1 cellular context compared by ENCODE assay signal in the genomic region with DNA sequence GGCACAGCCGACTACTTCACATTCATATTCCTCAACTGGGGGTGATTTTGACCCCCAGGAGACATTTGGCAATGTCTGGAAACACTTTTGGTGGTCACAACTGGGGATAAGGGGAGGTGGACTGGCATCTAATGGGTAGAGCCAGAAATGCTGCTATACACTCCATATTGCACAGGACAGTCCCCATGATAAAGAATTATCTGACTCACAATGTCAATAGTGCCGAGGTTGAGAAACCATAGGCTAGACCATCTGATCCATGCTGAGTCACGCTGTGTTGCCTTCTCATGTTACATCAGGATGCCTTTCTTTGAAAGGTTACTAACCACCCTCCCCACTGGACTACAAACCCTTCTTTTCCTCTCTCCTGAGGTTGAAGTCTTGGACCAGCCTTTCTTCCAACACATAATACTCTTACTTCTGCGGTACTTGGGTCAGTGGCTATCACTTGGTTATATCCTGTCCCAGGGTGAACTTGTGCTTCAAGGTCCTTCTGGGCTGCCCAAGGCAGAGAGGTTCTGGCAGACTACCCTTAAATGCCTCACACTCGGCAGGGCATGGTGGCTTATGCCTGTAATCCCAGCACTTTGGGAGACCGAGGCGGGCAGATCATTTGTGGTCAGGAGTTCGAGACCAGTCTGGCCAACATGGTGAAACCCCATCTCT.
TF ChIP-seq lines count a peak whose summit lies in the region.

No MANE protein-coding gene starts in this region.

TF ChIP-seq in K562, 482 proteins besides CTCF, POLR2A, EP300 and RAD21 (continued from another document and continues in another):
- TF ChIP-seq CBX3 (IDR thresholded peaks at IDR 0.05; ENCODE audit: borderline replicate concordance in 1 of 2, low read length in 2 of 2) (peak in 1 of 2 experiments; percentile 17; a peak in 1 of 3 replicates), ZFPM2 (CRISPR knock-in tag; IDR thresholded peaks at IDR 0.05) (no peak), CSDE1 (IDR thresholded peaks at IDR 0.05) (no peak), COPS2 (conservative IDR thresholded peaks at IDR 0.05) (no peak), ARID2 (IDR thresholded peaks at IDR 0.05) (no peak), SMAD1 (IDR thresholded peaks at IDR 0.05; ENCODE audit: low read depth, low read length, partially characterized antibody) (no peak), TGIF2 (CRISPR knock-in tag; IDR thresholded peaks at IDR 0.05) (no peak), MAZ (CRISPR knock-in tag; conservative IDR thresholded peaks at IDR 0.05 in 1 of 2, IDR thresholded peaks at IDR 0.05 in 1 of 2) (0 out of 4 replicates have a peak, but pooled peaks of 1 of the 2 experiments have one; percentile 32), NFRKB (IDR thresholded peaks at IDR 0.05; ENCODE audit: low read depth) (no peak), L3MBTL2 (IDR thresholded peaks at IDR 0.05) (peak; percentile 60), SAFB (IDR thresholded peaks at IDR 0.05; ENCODE audit: borderline replicate concordance, low read depth, low read length) (no peak), ZNF23 (CRISPR knock-in tag; IDR thresholded peaks at IDR 0.05) (no peak), JUND (IDR thresholded peaks at IDR 0.05; ENCODE audit: borderline replicate concordance, low read depth, low read length) (peak; percentile 98), JUND (tag; IDR thresholded peaks at IDR 0.05; ENCODE audit: borderline replicate concordance, low read depth, low read length) (peak; percentile 99), CC2D1A (IDR thresholded peaks at IDR 0.05) (no peak), PRDM10 (IDR thresholded peaks at IDR 0.05; ENCODE audit: partially characterized antibody) (peak; percentile 69), CBFA2T3 (IDR thresholded peaks at IDR 0.05) (peak; percentile 78), CEBPG (CRISPR knock-in tag; IDR thresholded peaks at IDR 0.05) (peak; percentile 74), CEBPG (tag; conservative IDR thresholded peaks at IDR 0.05 in 1 of 2, IDR thresholded peaks at IDR 0.05 in 1 of 2) (peak; percentile 86 to 89), SFPQ (IDR thresholded peaks at IDR 0.05; ENCODE audit: low read depth, low read length) (no peak), NBN (IDR thresholded peaks at IDR 0.05; ENCODE audit: low read depth) (peak; percentile 79; the same call in 1 of the 2 replicates), U2AF1 (optimal IDR thresholded peaks at IDR 0.05; ENCODE audit: low read depth, low read length) (no peak), CREM (IDR thresholded peaks at IDR 0.05; ENCODE audit: low read depth) (peak; percentile 43; the same call in 1 of the 2 replicates), CXXC5 (CRISPR knock-in tag; IDR thresholded peaks at IDR 0.05) (no peak), HNRNPLL (IDR thresholded peaks at IDR 0.05; ENCODE audit: low read depth, low read length, poor library complexity, severe bottlenecking) (no peak), AFF4 (CRISPR knock-in tag; IDR thresholded peaks at IDR 0.05) (no peak), FOXJ3 (CRISPR knock-in tag; IDR thresholded peaks at IDR 0.05) (no peak), DPF2 (IDR thresholded peaks at IDR 0.05) (peak; percentile 97), GTF2F1 (IDR thresholded peaks at IDR 0.05; ENCODE audit: low read depth, low read length) (no peak), MAFK (IDR thresholded peaks at IDR 0.05; ENCODE audit: low read length) (peak; percentile 97), ZNF316 (IDR thresholded peaks at IDR 0.05) (peak; percentile 98), HDAC1 (IDR thresholded peaks at IDR 0.05) (peak in 1 of 2 experiments; percentile 80; a peak in 1 of 4 replicates)
- TF ChIP-seq, protein P1, sequence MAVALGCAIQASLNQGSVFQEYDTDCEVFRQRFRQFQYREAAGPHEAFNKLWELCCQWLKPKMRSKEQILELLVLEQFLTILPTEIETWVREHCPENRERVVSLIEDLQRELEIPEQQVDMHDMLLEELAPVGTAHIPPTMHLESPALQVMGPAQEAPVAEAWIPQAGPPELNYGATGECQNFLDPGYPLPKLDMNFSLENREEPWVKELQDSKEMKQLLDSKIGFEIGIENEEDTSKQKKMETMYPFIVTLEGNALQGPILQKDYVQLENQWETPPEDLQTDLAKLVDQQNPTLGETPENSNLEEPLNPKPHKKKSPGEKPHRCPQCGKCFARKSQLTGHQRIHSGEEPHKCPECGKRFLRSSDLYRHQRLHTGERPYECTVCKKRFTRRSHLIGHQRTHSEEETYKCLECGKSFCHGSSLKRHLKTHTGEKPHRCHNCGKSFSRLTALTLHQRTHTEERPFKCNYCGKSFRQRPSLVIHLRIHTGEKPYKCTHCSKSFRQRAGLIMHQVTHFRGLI (CRISPR knock-in tag; IDR thresholded peaks at IDR 0.05), result no peak
- TF ChIP-seq, protein P2, sequence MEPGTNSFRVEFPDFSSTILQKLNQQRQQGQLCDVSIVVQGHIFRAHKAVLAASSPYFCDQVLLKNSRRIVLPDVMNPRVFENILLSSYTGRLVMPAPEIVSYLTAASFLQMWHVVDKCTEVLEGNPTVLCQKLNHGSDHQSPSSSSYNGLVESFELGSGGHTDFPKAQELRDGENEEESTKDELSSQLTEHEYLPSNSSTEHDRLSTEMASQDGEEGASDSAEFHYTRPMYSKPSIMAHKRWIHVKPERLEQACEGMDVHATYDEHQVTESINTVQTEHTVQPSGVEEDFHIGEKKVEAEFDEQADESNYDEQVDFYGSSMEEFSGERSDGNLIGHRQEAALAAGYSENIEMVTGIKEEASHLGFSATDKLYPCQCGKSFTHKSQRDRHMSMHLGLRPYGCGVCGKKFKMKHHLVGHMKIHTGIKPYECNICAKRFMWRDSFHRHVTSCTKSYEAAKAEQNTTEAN (CRISPR knock-in tag; IDR thresholded peaks at IDR 0.05), result no peak
- TF ChIP-seq, protein P3, sequence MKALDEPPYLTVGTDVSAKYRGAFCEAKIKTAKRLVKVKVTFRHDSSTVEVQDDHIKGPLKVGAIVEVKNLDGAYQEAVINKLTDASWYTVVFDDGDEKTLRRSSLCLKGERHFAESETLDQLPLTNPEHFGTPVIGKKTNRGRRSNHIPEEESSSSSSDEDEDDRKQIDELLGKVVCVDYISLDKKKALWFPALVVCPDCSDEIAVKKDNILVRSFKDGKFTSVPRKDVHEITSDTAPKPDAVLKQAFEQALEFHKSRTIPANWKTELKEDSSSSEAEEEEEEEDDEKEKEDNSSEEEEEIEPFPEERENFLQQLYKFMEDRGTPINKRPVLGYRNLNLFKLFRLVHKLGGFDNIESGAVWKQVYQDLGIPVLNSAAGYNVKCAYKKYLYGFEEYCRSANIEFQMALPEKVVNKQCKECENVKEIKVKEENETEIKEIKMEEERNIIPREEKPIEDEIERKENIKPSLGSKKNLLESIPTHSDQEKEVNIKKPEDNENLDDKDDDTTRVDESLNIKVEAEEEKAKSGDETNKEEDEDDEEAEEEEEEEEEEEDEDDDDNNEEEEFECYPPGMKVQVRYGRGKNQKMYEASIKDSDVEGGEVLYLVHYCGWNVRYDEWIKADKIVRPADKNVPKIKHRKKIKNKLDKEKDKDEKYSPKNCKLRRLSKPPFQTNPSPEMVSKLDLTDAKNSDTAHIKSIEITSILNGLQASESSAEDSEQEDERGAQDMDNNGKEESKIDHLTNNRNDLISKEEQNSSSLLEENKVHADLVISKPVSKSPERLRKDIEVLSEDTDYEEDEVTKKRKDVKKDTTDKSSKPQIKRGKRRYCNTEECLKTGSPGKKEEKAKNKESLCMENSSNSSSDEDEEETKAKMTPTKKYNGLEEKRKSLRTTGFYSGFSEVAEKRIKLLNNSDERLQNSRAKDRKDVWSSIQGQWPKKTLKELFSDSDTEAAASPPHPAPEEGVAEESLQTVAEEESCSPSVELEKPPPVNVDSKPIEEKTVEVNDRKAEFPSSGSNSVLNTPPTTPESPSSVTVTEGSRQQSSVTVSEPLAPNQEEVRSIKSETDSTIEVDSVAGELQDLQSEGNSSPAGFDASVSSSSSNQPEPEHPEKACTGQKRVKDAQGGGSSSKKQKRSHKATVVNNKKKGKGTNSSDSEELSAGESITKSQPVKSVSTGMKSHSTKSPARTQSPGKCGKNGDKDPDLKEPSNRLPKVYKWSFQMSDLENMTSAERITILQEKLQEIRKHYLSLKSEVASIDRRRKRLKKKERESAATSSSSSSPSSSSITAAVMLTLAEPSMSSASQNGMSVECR (CRISPR knock-in tag; IDR thresholded peaks at IDR 0.05), result no peak
- TF ChIP-seq, protein P4, sequence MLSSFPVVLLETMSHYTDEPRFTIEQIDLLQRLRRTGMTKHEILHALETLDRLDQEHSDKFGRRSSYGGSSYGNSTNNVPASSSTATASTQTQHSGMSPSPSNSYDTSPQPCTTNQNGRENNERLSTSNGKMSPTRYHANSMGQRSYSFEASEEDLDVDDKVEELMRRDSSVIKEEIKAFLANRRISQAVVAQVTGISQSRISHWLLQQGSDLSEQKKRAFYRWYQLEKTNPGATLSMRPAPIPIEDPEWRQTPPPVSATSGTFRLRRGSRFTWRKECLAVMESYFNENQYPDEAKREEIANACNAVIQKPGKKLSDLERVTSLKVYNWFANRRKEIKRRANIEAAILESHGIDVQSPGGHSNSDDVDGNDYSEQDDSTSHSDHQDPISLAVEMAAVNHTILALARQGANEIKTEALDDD (IDR thresholded peaks at IDR 0.05), result peak; percentile 68
- TF ChIP-seq, protein P5, sequence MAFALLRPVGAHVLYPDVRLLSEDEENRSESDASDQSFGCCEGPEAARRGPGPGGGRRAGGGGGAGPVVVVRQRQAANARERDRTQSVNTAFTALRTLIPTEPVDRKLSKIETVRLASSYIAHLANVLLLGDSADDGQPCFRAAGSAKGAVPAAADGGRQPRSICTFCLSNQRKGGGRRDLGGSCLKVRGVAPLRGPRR (CRISPR knock-in tag; IDR thresholded peaks at IDR 0.05), result no peak
- TF ChIP-seq, protein P6, sequence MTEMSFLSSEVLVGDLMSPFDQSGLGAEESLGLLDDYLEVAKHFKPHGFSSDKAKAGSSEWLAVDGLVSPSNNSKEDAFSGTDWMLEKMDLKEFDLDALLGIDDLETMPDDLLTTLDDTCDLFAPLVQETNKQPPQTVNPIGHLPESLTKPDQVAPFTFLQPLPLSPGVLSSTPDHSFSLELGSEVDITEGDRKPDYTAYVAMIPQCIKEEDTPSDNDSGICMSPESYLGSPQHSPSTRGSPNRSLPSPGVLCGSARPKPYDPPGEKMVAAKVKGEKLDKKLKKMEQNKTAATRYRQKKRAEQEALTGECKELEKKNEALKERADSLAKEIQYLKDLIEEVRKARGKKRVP (CRISPR knock-in tag; IDR thresholded peaks at IDR 0.05), result no peak
